ENCODE assay signal across 3 cellular contexts in genomic region chr12:50182461-50182860, GRCh38.
TF ChIP-seq lines count a peak whose summit lies in the region.

No MANE protein-coding gene starts in this region.

TF ChIP-seq in SK-N-SH, 30 proteins besides CTCF, POLR2A, EP300 and RAD21 (continued from another document):
- TF ChIP-seq, protein P1, sequence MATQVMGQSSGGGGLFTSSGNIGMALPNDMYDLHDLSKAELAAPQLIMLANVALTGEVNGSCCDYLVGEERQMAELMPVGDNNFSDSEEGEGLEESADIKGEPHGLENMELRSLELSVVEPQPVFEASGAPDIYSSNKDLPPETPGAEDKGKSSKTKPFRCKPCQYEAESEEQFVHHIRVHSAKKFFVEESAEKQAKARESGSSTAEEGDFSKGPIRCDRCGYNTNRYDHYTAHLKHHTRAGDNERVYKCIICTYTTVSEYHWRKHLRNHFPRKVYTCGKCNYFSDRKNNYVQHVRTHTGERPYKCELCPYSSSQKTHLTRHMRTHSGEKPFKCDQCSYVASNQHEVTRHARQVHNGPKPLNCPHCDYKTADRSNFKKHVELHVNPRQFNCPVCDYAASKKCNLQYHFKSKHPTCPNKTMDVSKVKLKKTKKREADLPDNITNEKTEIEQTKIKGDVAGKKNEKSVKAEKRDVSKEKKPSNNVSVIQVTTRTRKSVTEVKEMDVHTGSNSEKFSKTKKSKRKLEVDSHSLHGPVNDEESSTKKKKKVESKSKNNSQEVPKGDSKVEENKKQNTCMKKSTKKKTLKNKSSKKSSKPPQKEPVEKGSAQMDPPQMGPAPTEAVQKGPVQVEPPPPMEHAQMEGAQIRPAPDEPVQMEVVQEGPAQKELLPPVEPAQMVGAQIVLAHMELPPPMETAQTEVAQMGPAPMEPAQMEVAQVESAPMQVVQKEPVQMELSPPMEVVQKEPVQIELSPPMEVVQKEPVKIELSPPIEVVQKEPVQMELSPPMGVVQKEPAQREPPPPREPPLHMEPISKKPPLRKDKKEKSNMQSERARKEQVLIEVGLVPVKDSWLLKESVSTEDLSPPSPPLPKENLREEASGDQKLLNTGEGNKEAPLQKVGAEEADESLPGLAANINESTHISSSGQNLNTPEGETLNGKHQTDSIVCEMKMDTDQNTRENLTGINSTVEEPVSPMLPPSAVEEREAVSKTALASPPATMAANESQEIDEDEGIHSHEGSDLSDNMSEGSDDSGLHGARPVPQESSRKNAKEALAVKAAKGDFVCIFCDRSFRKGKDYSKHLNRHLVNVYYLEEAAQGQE (IDR thresholded peaks at IDR 0.05; ENCODE audit: low read depth, low read length) = no peak
- TF ChIP-seq, protein P2, sequence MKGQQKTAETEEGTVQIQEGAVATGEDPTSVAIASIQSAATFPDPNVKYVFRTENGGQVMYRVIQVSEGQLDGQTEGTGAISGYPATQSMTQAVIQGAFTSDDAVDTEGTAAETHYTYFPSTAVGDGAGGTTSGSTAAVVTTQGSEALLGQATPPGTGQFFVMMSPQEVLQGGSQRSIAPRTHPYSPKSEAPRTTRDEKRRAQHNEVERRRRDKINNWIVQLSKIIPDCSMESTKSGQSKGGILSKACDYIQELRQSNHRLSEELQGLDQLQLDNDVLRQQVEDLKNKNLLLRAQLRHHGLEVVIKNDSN (IDR thresholded peaks at IDR 0.05; ENCODE audit: borderline replicate concordance, low read depth) = no peak
- TF ChIP-seq USF2 (IDR thresholded peaks at IDR 0.05; ENCODE audit: borderline replicate concordance, low read depth, low read length) (no peak), MAX (IDR thresholded peaks at IDR 0.05; ENCODE audit: low read depth) (no peak), RXRA (IDR thresholded peaks at IDR 0.05; ENCODE audit: borderline replicate concordance, low read depth) (no peak)

TF ChIP-seq in SK-N-SH treated with all-trans-retinoic acid at 6 μM for 48 hours, 23 proteins besides CTCF, POLR2A, EP300 and RAD21 (continued from another document):
- TF ChIP-seq PATZ1 (CRISPR knock-in tag; IDR thresholded peaks at IDR 0.05; ENCODE audit: borderline replicate concordance) = no peak
- TF ChIP-seq TOX (CRISPR knock-in tag; IDR thresholded peaks at IDR 0.05; ENCODE audit: borderline replicate concordance) = no peak
- TF ChIP-seq ZC3H10 (CRISPR knock-in tag; IDR thresholded peaks at IDR 0.05) = no peak
- no peak for TF ChIP-seq TCF4 (CRISPR knock-in tag; IDR thresholded peaks at IDR 0.05; ENCODE audit: borderline replicate concordance)
- TF ChIP-seq, protein P3, sequence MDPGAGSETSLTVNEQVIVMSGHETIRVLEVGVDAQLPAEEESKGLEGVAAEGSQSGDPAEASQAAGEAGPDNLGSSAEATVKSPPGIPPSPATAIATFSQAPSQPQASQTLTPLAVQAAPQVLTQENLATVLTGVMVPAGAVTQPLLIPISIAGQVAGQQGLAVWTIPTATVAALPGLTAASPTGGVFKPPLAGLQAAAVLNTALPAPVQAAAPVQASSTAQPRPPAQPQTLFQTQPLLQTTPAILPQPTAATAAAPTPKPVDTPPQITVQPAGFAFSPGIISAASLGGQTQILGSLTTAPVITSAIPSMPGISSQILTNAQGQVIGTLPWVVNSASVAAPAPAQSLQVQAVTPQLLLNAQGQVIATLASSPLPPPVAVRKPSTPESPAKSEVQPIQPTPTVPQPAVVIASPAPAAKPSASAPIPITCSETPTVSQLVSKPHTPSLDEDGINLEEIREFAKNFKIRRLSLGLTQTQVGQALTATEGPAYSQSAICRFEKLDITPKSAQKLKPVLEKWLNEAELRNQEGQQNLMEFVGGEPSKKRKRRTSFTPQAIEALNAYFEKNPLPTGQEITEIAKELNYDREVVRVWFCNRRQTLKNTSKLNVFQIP (CRISPR knock-in tag; IDR thresholded peaks at IDR 0.05; ENCODE audit: borderline replicate concordance, low read depth) = no peak
- TF ChIP-seq, protein P4, sequence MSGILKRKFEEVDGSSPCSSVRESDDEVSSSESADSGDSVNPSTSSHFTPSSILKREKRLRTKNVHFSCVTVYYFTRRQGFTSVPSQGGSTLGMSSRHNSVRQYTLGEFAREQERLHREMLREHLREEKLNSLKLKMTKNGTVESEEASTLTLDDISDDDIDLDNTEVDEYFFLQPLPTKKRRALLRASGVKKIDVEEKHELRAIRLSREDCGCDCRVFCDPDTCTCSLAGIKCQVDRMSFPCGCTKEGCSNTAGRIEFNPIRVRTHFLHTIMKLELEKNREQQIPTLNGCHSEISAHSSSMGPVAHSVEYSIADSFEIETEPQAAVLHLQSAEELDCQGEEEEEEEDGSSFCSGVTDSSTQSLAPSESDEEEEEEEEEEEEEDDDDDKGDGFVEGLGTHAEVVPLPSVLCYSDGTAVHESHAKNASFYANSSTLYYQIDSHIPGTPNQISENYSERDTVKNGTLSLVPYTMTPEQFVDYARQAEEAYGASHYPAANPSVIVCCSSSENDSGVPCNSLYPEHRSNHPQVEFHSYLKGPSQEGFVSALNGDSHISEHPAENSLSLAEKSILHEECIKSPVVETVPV (CRISPR knock-in tag; IDR thresholded peaks at IDR 0.05) = no peak
- TF ChIP-seq, protein P5, sequence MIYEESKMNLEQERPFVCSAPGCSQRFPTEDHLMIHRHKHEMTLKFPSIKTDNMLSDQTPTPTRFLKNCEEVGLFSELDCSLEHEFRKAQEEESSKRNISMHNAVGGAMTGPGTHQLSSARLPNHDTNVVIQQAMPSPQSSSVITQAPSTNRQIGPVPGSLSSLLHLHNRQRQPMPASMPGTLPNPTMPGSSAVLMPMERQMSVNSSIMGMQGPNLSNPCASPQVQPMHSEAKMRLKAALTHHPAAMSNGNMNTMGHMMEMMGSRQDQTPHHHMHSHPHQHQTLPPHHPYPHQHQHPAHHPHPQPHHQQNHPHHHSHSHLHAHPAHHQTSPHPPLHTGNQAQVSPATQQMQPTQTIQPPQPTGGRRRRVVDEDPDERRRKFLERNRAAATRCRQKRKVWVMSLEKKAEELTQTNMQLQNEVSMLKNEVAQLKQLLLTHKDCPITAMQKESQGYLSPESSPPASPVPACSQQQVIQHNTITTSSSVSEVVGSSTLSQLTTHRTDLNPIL (CRISPR knock-in tag; IDR thresholded peaks at IDR 0.05; ENCODE audit: low read depth) = no peak
- TF ChIP-seq ZNF8 (CRISPR knock-in tag; IDR thresholded peaks at IDR 0.05) = no peak

TF ChIP-seq in liver, 16 proteins besides CTCF, POLR2A, EP300 and RAD21 (continued from another document):
- TF ChIP-seq, protein P1 (IDR thresholded peaks at IDR 0.05) = no peak
- TF ChIP-seq FOXA2 (IDR thresholded peaks at IDR 0.05) (no peak), SP1 (IDR thresholded peaks at IDR 0.05) (no peak), ATF3 (IDR thresholded peaks at IDR 0.05) (no peak), MAX (IDR thresholded peaks at IDR 0.05) (no peak)
